ENCODE assay signal across 22 cellular contexts in the genomic region with DNA sequence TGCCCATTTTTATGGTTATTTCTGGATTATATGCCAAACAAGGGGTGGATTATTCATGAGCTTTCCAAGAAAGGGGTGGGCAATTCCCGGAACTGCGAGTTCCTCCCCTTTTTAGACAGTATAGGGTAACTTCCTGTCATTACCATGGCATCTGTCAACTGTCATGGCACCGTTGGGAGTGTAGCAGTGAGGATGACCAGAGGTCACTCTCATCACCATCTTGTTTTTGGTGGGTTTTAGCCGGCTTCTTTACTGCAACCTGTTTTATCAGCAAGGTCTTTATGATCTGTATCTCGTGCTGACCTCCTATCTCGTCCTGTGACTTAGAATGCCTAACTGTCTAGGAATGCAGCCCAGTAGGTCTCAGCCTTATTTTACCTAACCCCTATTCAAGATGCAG.
"Had no signal": no experiment of that assay in that cellular context is flagged by ENCODE, and none has a peak within 500 bp of the region (broad histone marks: within the 10 kb centered on the region; RNA-seq: fewer than 3 reads in every experiment).

No MANE protein-coding gene starts in this region.

- H3K27ac ChIP-seq: adrenal gland, dorsolateral prefrontal cortex, epithelial cell of prostate, gastrocnemius medialis, left lung had no signal

- H3K4me3 Mint-ChIP-seq: activated CD4-positive, alpha-beta memory T cell treated with anti-CD3 and anti-CD28 coated beads for 36 hours; endodermal cell; nephron progenitor cell; WTC11 had no signal

- H3K9me3 Mint-ChIP-seq: activated CD4-positive, alpha-beta memory T cell treated with anti-CD3 and anti-CD28 coated beads for 36 hours; activated naive CD4-positive, alpha-beta T cell treated with anti-CD3 and anti-CD28 coated beads, Interleukin-2, amount 50 U/mL, for 72 hours; WTC11 had no signal

- H3K27ac Mint-ChIP-seq: activated CD4-positive, alpha-beta memory T cell treated with anti-CD3 and anti-CD28 coated beads for 36 hours; activated naive CD4-positive, alpha-beta T cell treated with anti-CD3 and anti-CD28 coated beads, Interleukin-2, amount 50 U/mL, for 72 hours; endodermal cell; nephron progenitor cell; progenitor cell of endocrine pancreas; WTC11 had no signal

- H3K36me3 Mint-ChIP-seq: WTC11 had no signal

- H3K4me3 ChIP-seq: adrenal gland, dorsolateral prefrontal cortex, gastrocnemius medialis, left lung had no signal

- ATAC-seq: activated naive CD4-positive, alpha-beta T cell treated with anti-CD3 and anti-CD28 coated beads, Interleukin-2, amount 50 U/mL, for 72 hours; gastrocnemius medialis; left lung; WTC11 had no signal

- H3K27me3 Mint-ChIP-seq: activated CD4-positive, alpha-beta memory T cell treated with anti-CD3 and anti-CD28 coated beads for 36 hours; progenitor cell of endocrine pancreas had no signal

- H3K4me1 ChIP-seq: adrenal gland, gastrocnemius medialis had no signal

- H3K27me3 ChIP-seq: adrenal gland, gastrocnemius medialis, left lung had no signal

- H3K9me3 ChIP-seq: adrenal gland, gastrocnemius medialis, left lung had no signal

- DNase-seq: activated CD4-positive, alpha-beta memory T cell treated with anti-CD3 and anti-CD28 coated beads for 36 hours; activated CD4-positive, alpha-beta T cell treated with anti-CD3 and anti-CD28 coated beads for 4 hours; activated gamma-delta T cell; activated T-cell treated with anti-CD3 and anti-CD28 coated beads, Interleukin-2, amount 50 U/mL, for 48 hours; adrenal gland; dorsolateral prefrontal cortex; endodermal cell; gastrocnemius medialis; head of caudate nucleus; left lung; mammary epithelial cell; nephron progenitor cell; occipital lobe; stimulated activated CD4-positive, alpha-beta T cell treated with anti-CD3 and anti-CD28 coated beads, Interleukin-12 subunit alpha, Interleukin-12 subunit beta, amount 100 ng/mL, for 4 hours; stimulated activated CD4-positive, alpha-beta T cell treated with anti-CD3 and anti-CD28 coated beads, Interleukin-1b, Interleukin-23, amount 100 ng/mL, for 48 hours; stimulated activated CD8-positive, alpha-beta memory T cell treated with anti-CD3 and anti-CD28 coated beads, Interleukin-4, amount 100 ng/mL, for 48 hours; stimulated activated naive CD4-positive, alpha-beta T cell; T1000 had no signal

- H3K36me3 ChIP-seq: adrenal gland, gastrocnemius medialis, left lung had no signal
